17 cellular contexts compared by ENCODE assay signal in the genomic region with DNA sequence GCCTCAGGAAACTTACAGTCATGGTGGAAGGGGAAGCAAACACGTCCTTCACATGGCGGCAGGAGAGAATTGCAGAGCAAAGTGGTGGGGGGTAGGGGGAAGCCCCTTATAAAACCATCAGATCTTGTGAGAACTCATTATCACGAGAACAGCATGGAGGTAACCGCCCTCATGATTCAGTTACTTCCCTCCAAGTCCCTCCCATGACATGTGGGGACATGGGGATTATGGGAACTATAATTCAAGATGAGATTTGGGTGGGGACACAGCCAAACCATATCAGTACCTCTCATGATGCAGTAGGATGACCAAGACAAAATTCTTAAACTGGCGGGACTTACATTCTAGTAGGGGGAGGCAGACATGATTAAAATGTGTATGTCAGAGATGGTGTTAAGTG. TPM values are rescaled to one million over a fixed set of nuclear protein-coding genes. Genes with fewer than 3 reads are reported as not detected.
DNase-seq lines count a peak whose midpoint lies in the region; ATAC-seq and TF ChIP-seq lines count a peak whose summit lies in the region.
"Had no signal": no experiment of that assay in that cellular context is flagged by ENCODE, and none has a peak within 500 bp of the region (broad histone marks: within the 10 kb centered on the region; RNA-seq: fewer than 3 reads in every experiment).

No MANE protein-coding gene starts in this region.

- no peaks in the 10 kb centered on the region; the same call in 1 of the 2 replicates for H3K36me3 ChIP-seq in Caco-2 (ENCODE audit: control insufficient read depth, insufficient read depth, low read length)

- POLR2A ChIA-PET in CD4-positive, alpha-beta T cell (lab: Charles Lee) = interaction anchor here (0.6 to 2.0 kb wide), 7 partner anchors 23 to 85 kb away, joined by 3 to 26 read pairs (median 5); no protein-coding TSS in a partner anchor
- POLR2A ChIA-PET in Caco-2 (lab: Charles Lee) = no interaction called here

- no peaks in the 10 kb centered on the region for H3K9me3 ChIP-seq in CD4-positive, alpha-beta T cell (ENCODE audit: control insufficient read depth, low read length)
- H3K9me3 ChIP-seq in Caco-2 = no peaks in the 10 kb centered on the region

- H3K9me3 Mint-ChIP-seq in CD4-positive, alpha-beta T cell = no peaks in the 10 kb centered on the region
- no peaks in the 10 kb centered on the region for H3K9me3 Mint-ChIP-seq in Caco-2 (ENCODE audit: unreplicated experiment)
- no peaks in the 10 kb centered on the region for H3K9me3 Mint-ChIP-seq in activated T-cell treated with anti-CD3 and anti-CD28 coated beads, Interleukin-2, amount 50 U/mL, for 72 hours
- H3K9me3 Mint-ChIP-seq in mesothelial cell of epicardium = no peaks in the 10 kb centered on the region
- H3K9me3 Mint-ChIP-seq: neural crest cell had no signal

- H3K4me3 Mint-ChIP-seq in CD4-positive, alpha-beta T cell = peak overlapping the region; percentile 5
- H3K4me3 Mint-ChIP-seq in Caco-2 (ENCODE audit: unreplicated experiment) = no peak overlapping the region
- H3K4me3 Mint-ChIP-seq in activated T-cell treated with anti-CD3 and anti-CD28 coated beads, Interleukin-2, amount 50 U/mL, for 72 hours = peak overlapping the region; percentile 44 to 69
- no peak overlapping the region for H3K4me3 Mint-ChIP-seq in mesothelial cell of epicardium
- H3K4me3 Mint-ChIP-seq: neural crest cell had no signal

- no TSS peak for BruUV-seq in Caco-2 (replicated peaks; lab: Mats Ljungman, UMichigan)

- TF ChIP-seq CTCF in CD4-positive, alpha-beta T cell (IDR thresholded peaks at IDR 0.05) = no peak
- TF ChIP-seq CTCF in Caco-2 (IDR thresholded peaks at IDR 0.05; ENCODE audit: insufficient read depth in 1 of 2, low read depth in 1 of 2, low read length in 1 of 2, severe bottlenecking in 1 of 2, unreplicated experiment in 1 of 2) (no peak), mesothelial cell of epicardium (IDR thresholded peaks at IDR 0.05; ENCODE audit: unreplicated experiment) (no peak)

- CTCF ChIA-PET in CD4-positive, alpha-beta T cell (lab: Charles Lee) = interaction anchor here (2.2 kb wide), 2 partner anchors 52 to 80 kb away, joined by 8 to 18 read pairs; a partner anchor contains a TSS
- CTCF ChIA-PET in Caco-2 (lab: Charles Lee) = no interaction called here

- no peak overlapping the region for H3K27ac ChIP-seq in CD4-positive, alpha-beta T cell (ENCODE audit: low read depth, low read length)
- H3K27ac ChIP-seq: GM23248 had no signal

- no peaks in the 10 kb centered on the region for H3K27me3 ChIP-seq in CD4-positive, alpha-beta T cell (ENCODE audit: control insufficient read depth, insufficient read depth, low read length)
- H3K27me3 ChIP-seq in Caco-2 (replicated peaks; ENCODE audit: control insufficient read depth, insufficient read depth, low read length) = no peaks in the 10 kb centered on the region

- ATAC-seq in CD4-positive, alpha-beta T cell (ENCODE audit: poor library complexity) = no peak
- no peak for ATAC-seq in activated T-cell treated with anti-CD3 and anti-CD28 coated beads, Interleukin-2, amount 50 U/mL, for 72 hours (replicated peaks in 1 of 2)
- ATAC-seq in GM19351 (IDR thresholded peaks at IDR 0.05; ENCODE audit: unreplicated experiment) = no peak

- intact Hi-C loops in CD4-positive, alpha-beta T cell (cut with DNase I, micrococcal nuclease) = loop anchor here in 1 of 2 experiments (5.0 to 10.0 kb wide), 2 partner anchors 47 to 311 kb away; no protein-coding TSS in a partner anchor
- intact Hi-C loops in Caco-2 (cut with micrococcal nuclease; ENCODE audit: unreplicated experiment) = no loop called here

- H3K4me1 Mint-ChIP-seq in CD4-positive, alpha-beta T cell (ENCODE audit: low read depth) = peaks cover 86% of the 10 kb centered on the region
- H3K4me1 Mint-ChIP-seq in Caco-2 (ENCODE audit: low read depth, unreplicated experiment) (no peaks in the 10 kb centered on the region), mesothelial cell of epicardium (peaks cover 47% of the 10 kb centered on the region)
- H3K4me1 Mint-ChIP-seq in activated T-cell treated with anti-CD3 and anti-CD28 coated beads, Interleukin-2, amount 50 U/mL, for 72 hours (ENCODE audit: low read depth) = peaks cover 77% of the 10 kb centered on the region

- no peaks in the 10 kb centered on the region for H3K27me3 Mint-ChIP-seq in CD4-positive, alpha-beta T cell
- no peaks in the 10 kb centered on the region for H3K27me3 Mint-ChIP-seq in Caco-2 (ENCODE audit: insufficient read depth, unreplicated experiment)
- no peaks in the 10 kb centered on the region for H3K27me3 Mint-ChIP-seq in activated T-cell treated with anti-CD3 and anti-CD28 coated beads, Interleukin-2, amount 50 U/mL, for 72 hours (ENCODE audit: low read depth)
- H3K27me3 Mint-ChIP-seq in mesothelial cell of epicardium (ENCODE audit: low read depth) = no peaks in the 10 kb centered on the region

- H3K4me3 ChIP-seq in Caco-2 (ENCODE audit: low read depth, low read length) = no peak overlapping the region
- H3K4me3 ChIP-seq: GM23248, lung had no signal

- H3K4me1 ChIP-seq in Caco-2 = no peaks in the 10 kb centered on the region

- no peak for DNase-seq in CD4-positive, alpha-beta T cell
- DNase-seq in Caco-2 (no peak), mesothelial cell of epicardium (ENCODE audit: low spot score in 2 of 2, unreplicated experiment in 2 of 2) (no peak), amygdala (lab: John Stamatoyannopoulos, UW) (no peak), A172 (ENCODE audit: low spot score) (no peak)
- DNase-seq in activated T-cell treated with anti-CD3 and anti-CD28 coated beads, Interleukin-2, amount 50 U/mL, for 72 hours = no peak
- DNase-seq: anterior cingulate cortex; C1 segment of cervical spinal cord; GM23248; NCI-H1436; retina; stimulated activated CD4-positive, alpha-beta T cell treated with anti-CD3 and anti-CD28 coated beads, Interleukin-15, amount 100 ng/mL, for 24 hours; T-helper 9 cell had no signal

- H3K27ac Mint-ChIP-seq in CD4-positive, alpha-beta T cell = peak overlapping the region; percentile 77
- H3K27ac Mint-ChIP-seq in Caco-2 (ENCODE audit: unreplicated experiment) (peak overlapping the region; percentile 46), mesothelial cell of epicardium (peak overlapping the region; percentile 72)
- peak overlapping the region; percentile 84 for H3K27ac Mint-ChIP-seq in activated T-cell treated with anti-CD3 and anti-CD28 coated beads, Interleukin-2, amount 50 U/mL, for 72 hours

- peaks cover 67% of the 10 kb centered on the region for H3K36me3 Mint-ChIP-seq in CD4-positive, alpha-beta T cell (ENCODE audit: low read depth)
- peaks cover 66% of the 10 kb centered on the region for H3K36me3 Mint-ChIP-seq in Caco-2 (ENCODE audit: insufficient read depth, unreplicated experiment)
- H3K36me3 Mint-ChIP-seq in activated T-cell treated with anti-CD3 and anti-CD28 coated beads, Interleukin-2, amount 50 U/mL, for 72 hours (ENCODE audit: insufficient read depth in 2 of 2) = peaks cover 13 to 38% of the 10 kb centered on the region in 2 donors
- peaks cover 16% of the 10 kb centered on the region for H3K36me3 Mint-ChIP-seq in mesothelial cell of epicardium

RNA-seq across cellular contexts. Expression of a gene that starts 38.8 kb away (rescaled TPM):
- total RNA-seq in CD4-positive, alpha-beta T cell = not detected
- total RNA-seq in Caco-2 (2022) = 0.21 and 0.79 TPM in 2 replicates
- not detected for total RNA-seq in activated T-cell treated with anti-CD3 and anti-CD28 coated beads, Interleukin-2, amount 50 U/mL, for 72 hours
- total RNA-seq in mesothelial cell of epicardium = 34.9 to 41.2 TPM (median 38.7 TPM) in 3 replicates
- total RNA-seq in A172 (2014; rRNA removed; shearing (Covaris generic)) = 0.03 TPM in 1 of 2 replicates, not detected in the other
- total RNA-seq: epithelial cell of proximal tubule had no signal

RNA-seq across cellular contexts. Expression of a gene that starts 51.6 kb away (rescaled TPM):
- 100 to 1,000 TPM; 375 to 379 TPM for total RNA-seq in CD4-positive, alpha-beta T cell
- total RNA-seq in Caco-2 (2022) (240 and 251 TPM in 2 replicates), mesothelial cell of epicardium (239 to 246 TPM (median 244 TPM) in 3 replicates)
- total RNA-seq in activated T-cell treated with anti-CD3 and anti-CD28 coated beads, Interleukin-2, amount 50 U/mL, for 72 hours = 100 to 1,000 TPM; 292 to 349 TPM
- 260 and 289 TPM in 2 replicates for total RNA-seq in A172 (2014; rRNA removed; shearing (Covaris generic))

Comparison
In these comparisons a context has a peak if more than half of its experiments do, and no peak if none do; other contexts are left out.
1. H3K4me3 Mint-ChIP-seq: peak in CD4-positive, alpha-beta T cell (single experiment) and activated T-cell treated with anti-CD3 and anti-CD28 coated beads, Interleukin-2, amount 50 U/mL, for 72 hours (2 of 2); none in Caco-2 (single experiment) and mesothelial cell of epicardium (single experiment).
2. RNA of a gene that starts 38.8 kb away (total RNA-seq): 34.9 to 41.2 TPM in mesothelial cell of epicardium; 0.21 to 0.79 TPM in Caco-2, not detected in activated T-cell treated with anti-CD3 and anti-CD28 coated beads, Interleukin-2, amount 50 U/mL, for 72 hours, 0.03 TPM in A172 and not detected in CD4-positive, alpha-beta T cell; every median in the first group is over 10 times any median in the second.
3. Peak in every context shown above with its lines, with median percentiles within 50 percentile points of each other: H3K27ac Mint-ChIP-seq.